ENCODE assay signal across 19 cellular contexts in genomic region chr14:24075485-24076301, GRCh38. TPM values are rescaled to one million over a fixed set of nuclear protein-coding genes. Genes with fewer than 3 reads are reported as not detected.
A peak's percentile ranks its signal among the peaks of the same experiment; 100 is the strongest.
DNase-seq lines count a peak whose midpoint lies in the region; ATAC-seq and TF ChIP-seq lines count a peak whose summit lies in the region.
"Had no signal": no experiment of that assay in that cellular context is flagged by ENCODE, and none has a peak within 500 bp of the region (broad histone marks: within the 10 kb centered on the region; RNA-seq: fewer than 3 reads in every experiment).

No MANE protein-coding gene starts in this region.

- H3K27me3 ChIP-seq in foreskin keratinocyte: peaks cover 47% of the 10 kb centered on the region

- H3K4me3 Mint-ChIP-seq in IgD-negative memory B cell (peak overlapping the region in 3 of 4 donors; percentile 8 to 71 (median 41)), natural killer cell (no peak overlapping the region)
- H3K4me3 Mint-ChIP-seq: activated naive CD8-positive, alpha-beta T cell; CD4-positive, CD25-positive, alpha-beta regulatory T cell had no signal

- DNase-seq in DMS53 (lab: John Stamatoyannopoulos, UW) (peak; percentile 13), DMS53 treated with DMSO at 0.1 percent for 48 hours (lab: John Stamatoyannopoulos, UW; ENCODE audit: unreplicated experiment) (no peak), foreskin keratinocyte (no peak), DMS79 treated with DMSO at 0.1 percent for 48 hours (lab: John Stamatoyannopoulos, UW) (no peak), NCI-H187 (lab: John Stamatoyannopoulos, UW) (no peak), natural killer cell (no peak)
- DNase-seq: cerebellar nuclear complex, GDM1, NCI-H1930, nucleus accumbens had no signal

- no peaks in the 10 kb centered on the region for H3K4me1 ChIP-seq in foreskin keratinocyte

- intact Hi-C loops in natural killer cell (cut with micrococcal nuclease): no loop called here

- TF ChIP-seq CTCF in foreskin keratinocyte (conservative IDR thresholded peaks at IDR 0.05): no peak
- TF ChIP-seq CTCF in natural killer cell (IDR thresholded peaks at IDR 0.05): no peak

- H3K9me3 Mint-ChIP-seq in IgD-negative memory B cell (no peaks in the 10 kb centered on the region), natural killer cell (no peaks in the 10 kb centered on the region)

- no peaks in the 10 kb centered on the region for H3K27me3 Mint-ChIP-seq in IgD-negative memory B cell
- peaks cover 0 to 5% of the 10 kb centered on the region in 2 donors for H3K27me3 Mint-ChIP-seq in natural killer cell (ENCODE audit: low read depth in 2 of 2)

- H3K4me1 Mint-ChIP-seq in IgD-negative memory B cell (peaks cover 15 to 29% (median 16%) of the 10 kb centered on the region in 3 donors), natural killer cell (peaks cover 6 to 7% of the 10 kb centered on the region in 2 donors)

- H3K36me3 Mint-ChIP-seq in IgD-negative memory B cell (no peaks in the 10 kb centered on the region), natural killer cell (no peaks in the 10 kb centered on the region)
- H3K36me3 Mint-ChIP-seq: activated naive CD8-positive, alpha-beta T cell; CD4-positive, CD25-positive, alpha-beta regulatory T cell had no signal

- H3K27ac ChIP-seq in foreskin keratinocyte: no peak overlapping the region
- H3K27ac ChIP-seq: 22Rv1, gastroesophageal sphincter, SK-N-MC had no signal

- ATAC-seq in GM18868 (IDR thresholded peaks at IDR 0.05; ENCODE audit: unreplicated experiment) (peak; percentile 76), foreskin keratinocyte (peak; percentile 18), natural killer cell (no peak)
- ATAC-seq: gastroesophageal sphincter, K562 had no signal

- H3K27ac Mint-ChIP-seq in IgD-negative memory B cell: peak overlapping the region; percentile 1 to 34 (median 32)
- no peak overlapping the region for H3K27ac Mint-ChIP-seq in natural killer cell
- H3K27ac Mint-ChIP-seq: activated naive CD8-positive, alpha-beta T cell had no signal

RNA-seq across cellular contexts. Expression of gene CPNE6, which starts 4.3 kb away (rescaled TPM):
- not detected for polyA plus RNA-seq in IgD-negative memory B cell
- total RNA-seq in foreskin keratinocyte: not detected in 2 replicates
- not detected in 2 replicates for polyA plus RNA-seq in foreskin keratinocyte
- total RNA-seq in natural killer cell: not detected
- total RNA-seq: CD4-positive, CD25-positive, alpha-beta regulatory T cell; K562; skeletal muscle tissue had no signal
- polyA plus RNA-seq: CD4-positive, CD25-positive, alpha-beta regulatory T cell; K562 had no signal

RNA-seq across cellular contexts. Expression of gene PCK2, which starts 18.4 kb away (rescaled TPM):
- polyA plus RNA-seq in IgD-negative memory B cell (50.2 TPM), foreskin keratinocyte (49.2 and 81.1 TPM in 2 replicates)
- total RNA-seq in foreskin keratinocyte (41.0 and 67.9 TPM in 2 replicates), natural killer cell (10 to 100 TPM in 2 of 3 donors, 1 to 10 TPM in 1; 9.8 to 13.8 (median 12.3) TPM)

RNA-seq across cellular contexts. Expression of gene CARMIL3, which starts 23.9 kb away (rescaled TPM):
- 0.35 TPM for polyA plus RNA-seq in IgD-negative memory B cell
- total RNA-seq in foreskin keratinocyte: 0.07 TPM in 2 replicates
- polyA plus RNA-seq in foreskin keratinocyte: 0.03 TPM in 1 of 2 replicates, not detected in the other
- 10 to 100 TPM; 17.8 to 28.6 (median 18.6) TPM for total RNA-seq in natural killer cell
- polyA plus RNA-seq: CD4-positive, CD25-positive, alpha-beta regulatory T cell had no signal

RNA-seq across cellular contexts. Expression of gene DCAF11, which starts 38.9 kb away (rescaled TPM):
- polyA plus RNA-seq in IgD-negative memory B cell: 74.5 TPM
- 29.5 and 32.3 TPM in 2 replicates for total RNA-seq in foreskin keratinocyte
- polyA plus RNA-seq in foreskin keratinocyte: 20.9 and 24.6 TPM in 2 replicates
- total RNA-seq in natural killer cell: 10 to 100 TPM; 77.5 to 99.3 (median 96.3) TPM

RNA-seq across cellular contexts. Expression of gene NRL, which starts 39.1 kb away (rescaled TPM):
- polyA plus RNA-seq in IgD-negative memory B cell: 2.6 TPM
- 0.27 and 0.46 TPM in 2 replicates for total RNA-seq in foreskin keratinocyte
- 0.46 and 0.50 TPM in 2 replicates for polyA plus RNA-seq in foreskin keratinocyte
- 1 to 10 TPM in 2 of 3 donors, under 1 TPM in 1; 0.78 to 3.3 (median 2.8) TPM for total RNA-seq in natural killer cell

Comparison
In these comparisons a context has a peak if more than half of its experiments do, and no peak if none do; other contexts are left out.
1. ATAC-seq: peak in GM18868 (single experiment) and foreskin keratinocyte (single experiment); none in natural killer cell (0 of 3).
2. H3K27ac Mint-ChIP-seq: peak in IgD-negative memory B cell (3 of 3); none in natural killer cell (0 of 2).
3. RNA of gene CARMIL3, which starts 23.9 kb away (total RNA-seq): 17.8 to 28.6 TPM in natural killer cell; 0.07 TPM in foreskin keratinocyte; every median in the first group is over 10 times any median in the second.